ENCODE assay signal across 10 cellular contexts in the genomic region with DNA sequence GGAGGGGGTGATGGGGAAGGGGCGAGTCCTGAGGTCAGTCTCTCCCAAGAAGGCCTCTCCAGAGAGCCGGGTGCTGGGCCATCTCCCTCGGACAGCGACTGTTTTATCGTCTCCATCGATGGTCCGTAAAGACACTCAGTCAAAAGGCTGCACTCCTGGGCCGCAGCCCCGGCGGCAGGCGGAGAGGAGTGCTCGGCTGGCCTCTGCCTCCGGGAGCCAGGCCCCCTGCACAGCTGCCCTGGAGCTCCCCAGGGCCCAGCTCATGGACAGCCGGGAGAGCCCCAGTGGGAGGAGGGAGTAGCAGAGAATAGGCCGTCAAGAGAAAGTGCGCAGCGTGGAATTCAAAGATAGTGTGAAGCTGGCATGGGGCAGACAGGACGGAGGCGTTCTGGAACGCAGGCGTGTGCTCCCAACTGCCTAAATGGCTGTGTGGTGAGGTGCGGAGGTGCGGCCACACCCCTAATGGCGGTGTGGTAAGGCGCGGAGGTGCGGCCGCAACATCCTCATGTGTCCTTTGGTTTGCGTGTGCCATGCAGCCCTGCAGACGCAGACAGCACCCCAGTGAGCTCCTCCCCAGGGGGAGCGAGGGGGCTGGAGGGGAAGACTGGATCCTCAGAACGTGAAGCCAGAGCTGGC.
DNase-seq lines count a peak whose midpoint lies in the region; ATAC-seq, FAIRE-seq and TF ChIP-seq lines count a peak whose summit lies in the region.
"Had no signal": no experiment of that assay in that cellular context is flagged by ENCODE, and none has a peak within 500 bp of the region (broad histone marks: within the 10 kb centered on the region; RNA-seq: fewer than 3 reads in every experiment).

No MANE protein-coding gene starts in this region.

- no peak overlapping the region for H3K4me3 Mint-ChIP-seq in activated CD4-positive, alpha-beta T cell treated with anti-CD3 and anti-CD28 coated beads, Interleukin-2, amount 10 ng/mL, durations not matched to agents 24 days and 14 days
- H3K4me3 Mint-ChIP-seq in activated T-cell treated with anti-CD3 and anti-CD28 coated beads, Interleukin-2, amount 50 U/mL, for 72 hours: peak overlapping the region; percentile 60 to 78
- H3K4me3 Mint-ChIP-seq: HFFc6 had no signal

- H3K9me3 ChIP-seq in lung (ENCODE audit: control insufficient read depth in 2 of 2, insufficient read depth in 1 of 2, low read length in 1 of 2) (peaks cover 0 to 7% of the 10 kb centered on the region in 2 donors), colonic mucosa (no peaks in the 10 kb centered on the region)

- H3K27ac ChIP-seq in lung (ENCODE audit: low read depth in 1 of 2, low read length in 1 of 2): no peak overlapping the region
- no peak overlapping the region for H3K27ac ChIP-seq in colonic mucosa

- no peak overlapping the region for H3K27ac Mint-ChIP-seq in activated CD4-positive, alpha-beta T cell treated with anti-CD3 and anti-CD28 coated beads, Interleukin-2, amount 10 ng/mL, durations not matched to agents 24 days and 14 days
- no peak overlapping the region for H3K27ac Mint-ChIP-seq in activated T-cell treated with anti-CD3 and anti-CD28 coated beads, Interleukin-2, amount 50 U/mL, for 72 hours
- H3K27ac Mint-ChIP-seq: HFFc6 had no signal

- peak; percentile 24 for DNase-seq in activated CD4-positive, alpha-beta T cell treated with anti-CD3 and anti-CD28 coated beads for 1 hour
- DNase-seq in activated CD4-positive, alpha-beta T cell treated with anti-CD3 and anti-CD28 coated beads, Interleukin-2, amount 10 ng/mL, durations not matched to agents 24 days and 14 days: no peak
- no peak for DNase-seq in activated T-cell treated with anti-CD3 and anti-CD28 coated beads, Interleukin-2, amount 50 U/mL, for 72 hours
- DNase-seq in lung (ENCODE audit: low spot score) (no peak), colonic mucosa (no peak), GM10266 (ENCODE audit: extremely low spot score) (no peak), RCC 7860 (ENCODE audit: low spot score) (no peak)
- DNase-seq in stimulated activated CD4-positive, alpha-beta T cell treated with anti-CD3 and anti-CD28 coated beads, TNF-alpha, amount 100 ng/mL, for 24 hours (ENCODE audit: low read depth in 3 of 3): peak in 2 of 3 experiments; percentile 18 to 35
- DNase-seq: HFFc6, SHP77 had no signal

- no peaks in the 10 kb centered on the region for H3K36me3 Mint-ChIP-seq in activated CD4-positive, alpha-beta T cell treated with anti-CD3 and anti-CD28 coated beads, Interleukin-2, amount 10 ng/mL, durations not matched to agents 24 days and 14 days (ENCODE audit: low read depth)
- H3K36me3 Mint-ChIP-seq in activated T-cell treated with anti-CD3 and anti-CD28 coated beads, Interleukin-2, amount 50 U/mL, for 72 hours (ENCODE audit: insufficient read depth in 2 of 2): no peaks in the 10 kb centered on the region

- intact Hi-C loops in activated CD4-positive, alpha-beta T cell treated with anti-CD3 and anti-CD28 coated beads, Interleukin-2, amount 10 ng/mL, durations not matched to agents 24 days and 14 days (cut with micrococcal nuclease): no loop called here
- intact Hi-C loops in colonic mucosa (cut with DNase I): no loop called here

- no peaks in the 10 kb centered on the region for H3K27me3 Mint-ChIP-seq in activated CD4-positive, alpha-beta T cell treated with anti-CD3 and anti-CD28 coated beads, Interleukin-2, amount 10 ng/mL, durations not matched to agents 24 days and 14 days
- H3K27me3 Mint-ChIP-seq in activated T-cell treated with anti-CD3 and anti-CD28 coated beads, Interleukin-2, amount 50 U/mL, for 72 hours (ENCODE audit: low read depth): no peaks in the 10 kb centered on the region

- H3K36me3 ChIP-seq in lung (ENCODE audit: control insufficient read depth in 2 of 2, insufficient read depth in 2 of 2, low read length in 2 of 2): no peaks in the 10 kb centered on the region
- no peaks in the 10 kb centered on the region for H3K36me3 ChIP-seq in colonic mucosa

- H3K9me3 Mint-ChIP-seq in activated CD4-positive, alpha-beta T cell treated with anti-CD3 and anti-CD28 coated beads, Interleukin-2, amount 10 ng/mL, durations not matched to agents 24 days and 14 days: no peaks in the 10 kb centered on the region
- no peaks in the 10 kb centered on the region for H3K9me3 Mint-ChIP-seq in activated T-cell treated with anti-CD3 and anti-CD28 coated beads, Interleukin-2, amount 50 U/mL, for 72 hours

- H3K27me3 ChIP-seq in lung (ENCODE audit: control insufficient read depth, insufficient read depth) (no peaks in the 10 kb centered on the region), colonic mucosa (no peaks in the 10 kb centered on the region)

- H3K4me3 ChIP-seq in lung: no peak overlapping the region
- H3K4me3 ChIP-seq in colonic mucosa: no peak overlapping the region

- no peak for TF ChIP-seq CTCF in lung (IDR thresholded peaks at IDR 0.05; ENCODE audit: control extremely low read depth, extremely low read depth)
- TF ChIP-seq CTCF in colonic mucosa (IDR thresholded peaks at IDR 0.05): no peak
- no peak for TF ChIP-seq CTCF in GM10266 (IDR thresholded peaks at IDR 0.05; ENCODE audit: control insufficient read depth, insufficient read depth, low read depth, missing control alignments)

- no peak overlapping the region for H3K9ac ChIP-seq in colonic mucosa (ENCODE audit: low read depth in 2 of 2, low read length in 2 of 2)

- no peaks in the 10 kb centered on the region for H3K4me1 Mint-ChIP-seq in activated CD4-positive, alpha-beta T cell treated with anti-CD3 and anti-CD28 coated beads, Interleukin-2, amount 10 ng/mL, durations not matched to agents 24 days and 14 days
- no peaks in the 10 kb centered on the region for H3K4me1 Mint-ChIP-seq in activated T-cell treated with anti-CD3 and anti-CD28 coated beads, Interleukin-2, amount 50 U/mL, for 72 hours (ENCODE audit: low read depth)

- ATAC-seq in activated T-cell treated with anti-CD3 and anti-CD28 coated beads, Interleukin-2, amount 50 U/mL, for 72 hours (replicated peaks in 1 of 2): peak; percentile 59 to 62
- ATAC-seq in lung (ENCODE audit: insufficient read depth, low FRiP score): peak; percentile 58

- no peak for FAIRE-seq in RCC 7860 (lab: Jason Lieb, UNC)

- H3K4me1 ChIP-seq in lung (ENCODE audit: control insufficient read depth in 2 of 2, insufficient read depth in 2 of 2, low read length in 2 of 2) (no peaks in the 10 kb centered on the region), colonic mucosa (no peaks in the 10 kb centered on the region)

- WGBS in lung, 2 donors: 50 to 55% methylated on average over 32 of the region's 32 CpGs

Comparison
In these comparisons a context has a peak if more than half of its experiments do, and no peak if none do; other contexts are left out.
1. DNase-seq: peak in activated CD4-positive, alpha-beta T cell treated with anti-CD3 and anti-CD28 coated beads for 1 hour (single experiment) and stimulated activated CD4-positive, alpha-beta T cell treated with anti-CD3 and anti-CD28 coated beads, TNF-alpha, amount 100 ng/mL, for 24 hours (2 of 3); none in activated CD4-positive, alpha-beta T cell treated with anti-CD3 and anti-CD28 coated beads, Interleukin-2, amount 10 ng/mL, durations not matched to agents 24 days and 14 days (single experiment), activated T-cell treated with anti-CD3 and anti-CD28 coated beads, Interleukin-2, amount 50 U/mL, for 72 hours (0 of 2), lung (single experiment), colonic mucosa (single experiment), GM10266 (single experiment) and RCC 7860 (single experiment).